In genomic region chr14:71005076-71005475, GRCh38 we compare ENCODE assay signal across 29 cellular contexts.
DNase-seq lines count a peak whose midpoint lies in the region; ATAC-seq, FAIRE-seq and TF ChIP-seq lines count a peak whose summit lies in the region.
"Had no signal": no experiment of that assay in that cellular context is flagged by ENCODE, and none has a peak within 500 bp of the region (broad histone marks: within the 10 kb centered on the region; RNA-seq: fewer than 3 reads in every experiment).

No MANE protein-coding gene starts in this region.

- H2AFZ ChIP-seq in SK-N-SH (ENCODE audit: low read depth) (no peak overlapping the region), keratinocyte (ENCODE audit: control insufficient read depth, low read length) (no peak overlapping the region)
- H2AFZ ChIP-seq: parathyroid adenoma had no signal

- POLR2A ChIA-PET in SK-N-SH (lab: Yijun Ruan, JAX): no interaction called here
- POLR2A ChIA-PET in CD4-positive, alpha-beta memory T cell (lab: Charles Lee; ENCODE audit: partially characterized antibody): interaction anchor here (1.0 to 1.7 kb wide), 2 partner anchors 17 to 23 kb away, joined by 3 to 5 read pairs; no protein-coding TSS in a partner anchor

- H3K27me3 ChIP-seq in SK-N-SH (ENCODE audit: insufficient read depth): no peaks in the 10 kb centered on the region
- H3K27me3 ChIP-seq in CD4-positive, alpha-beta memory T cell (ENCODE audit: insufficient read depth, low read length): no peaks in the 10 kb centered on the region
- H3K27me3 ChIP-seq in keratinocyte (ENCODE audit: control insufficient read depth, extremely low read depth, insufficient read depth, low read length): no peaks in the 10 kb centered on the region
- H3K27me3 ChIP-seq: breast epithelium, esophagus muscularis mucosa, MG63, right atrium auricular region, spleen had no signal

- H3K4me1 ChIP-seq in SK-N-SH (ENCODE audit: control insufficient read depth in 1 of 2, insufficient read depth in 2 of 2, low read depth in 1 of 2, low read length in 1 of 2) (peaks cover 0 to 32% of the 10 kb centered on the region in 2 experiments; a peak in 3 of 4 replicates), keratinocyte (ENCODE audit: control insufficient read depth, extremely low read depth, insufficient read depth, low read length) (peaks cover 49% of the 10 kb centered on the region)
- H3K4me1 ChIP-seq in CD4-positive, alpha-beta memory T cell (ENCODE audit: insufficient read depth, low read length): peaks cover 75% of the 10 kb centered on the region
- H3K4me1 ChIP-seq: breast epithelium, parathyroid adenoma had no signal

- CTCF ChIA-PET in SK-N-SH (lab: Yijun Ruan, JAX): no interaction called here
- CTCF ChIA-PET in CD4-positive, alpha-beta memory T cell (lab: Charles Lee; ENCODE audit: partially characterized antibody): no interaction called here

- dilution Hi-C loops in keratinocyte (cut with MboI; ENCODE audit: extremely low pct_ligation_motif_present, low sequenced_read_pairs): no loop called here

- TF ChIP-seq EP300 in SK-N-SH (IDR thresholded peaks at IDR 0.05; ENCODE audit: borderline replicate concordance in 1 of 2, low read depth in 1 of 2, low read length in 1 of 2): no peak

- DNase-seq in SK-N-SH (no peak), T-helper 17 cell (no peak), keratinocyte (ENCODE audit: low read depth, low spot score) (no peak), SHP77 (lab: John Stamatoyannopoulos, UW) (no peak), NOMO-1 treated with dmso at 0.1 percent for 144 hours (lab: John Stamatoyannopoulos, UW; ENCODE audit: unreplicated experiment) (no peak)
- DNase-seq in CD4-positive, alpha-beta memory T cell: peak in 1 of 5 donors; percentile 10
- DNase-seq: activated CD8-positive, alpha-beta memory T cell treated with anti-CD3 and anti-CD28 coated beads, Interleukin-2, amount 10 ng/mL, durations not matched to agents 7 days and 5 days; activated gamma-delta T cell; DMS153; MG63; NCI-H1417; NCI-H2081; NCI-H345; NCI-H774; nephron progenitor cell; OCI-M1; Right ventricle myocardium superior; spleen; stimulated activated CD4-positive, alpha-beta T cell treated with anti-CD3 and anti-CD28 coated beads, Interleukin-4, amount 100 ng/mL, for 24 hours; stimulated activated naive CD4-positive, alpha-beta T cell had no signal

- intact Hi-C loops in CD4-positive, alpha-beta memory T cell (cut with micrococcal nuclease): no loop called here

- no peaks in the 10 kb centered on the region for H3K27me3 Mint-ChIP-seq in CD4-positive, alpha-beta memory T cell
- no peaks in the 10 kb centered on the region for H3K27me3 Mint-ChIP-seq in T-helper 17 cell
- H3K27me3 Mint-ChIP-seq: activated CD8-positive, alpha-beta memory T cell treated with anti-CD3 and anti-CD28 coated beads, Interleukin-2, amount 10 ng/mL, durations not matched to agents 7 days and 5 days had no signal

- no peaks in the 10 kb centered on the region for H3K9me3 Mint-ChIP-seq in CD4-positive, alpha-beta memory T cell
- H3K9me3 Mint-ChIP-seq: CD8-positive, alpha-beta T cell; nephron progenitor cell had no signal

- FAIRE-seq in keratinocyte (lab: Jason Lieb, UNC): no peak
- FAIRE-seq: frontal cortex had no signal

- H3K9ac ChIP-seq in SK-N-SH: no peak overlapping the region
- H3K9ac ChIP-seq in keratinocyte (ENCODE audit: control insufficient read depth, extremely low read depth, insufficient read depth, low read length): no peak overlapping the region
- H3K9ac ChIP-seq: parathyroid adenoma had no signal

- H3K4me2 ChIP-seq in SK-N-SH (peak overlapping the region; percentile 1; the same call in 1 of the 2 replicates), keratinocyte (ENCODE audit: control insufficient read depth, extremely low read depth, insufficient read depth, low read depth, low read length) (peak overlapping the region; percentile 42)

- H3K9me2 ChIP-seq in SK-N-SH: no peaks in the 10 kb centered on the region

- peaks cover 19% of the 10 kb centered on the region for H3F3A ChIP-seq in SK-N-SH (replicated peaks; ENCODE audit: insufficient read depth)

- WGBS in SK-N-SH (ENCODE audit: low lambda C conversion rate): 71% methylated on average over 4 of the region's 4 CpGs

- peak overlapping the region in 5 of 8 donors; percentile 2 to 70 (median 59) for H3K4me3 Mint-ChIP-seq in CD4-positive, alpha-beta memory T cell
- H3K4me3 Mint-ChIP-seq in T-helper 17 cell: no peak overlapping the region
- H3K4me3 Mint-ChIP-seq: activated CD8-positive, alpha-beta memory T cell treated with anti-CD3 and anti-CD28 coated beads, Interleukin-2, amount 10 ng/mL, durations not matched to agents 7 days and 5 days; CD8-positive, alpha-beta T cell; nephron progenitor cell had no signal

- ATAC-seq in SK-N-SH treated with all-trans-retinoic acid at 6 μM for 48 hours (no peak), T-helper 17 cell (no peak), GM18502 (IDR thresholded peaks at IDR 0.05; ENCODE audit: poor library complexity, unreplicated experiment) (no peak)
- ATAC-seq: activated CD8-positive, alpha-beta memory T cell treated with anti-CD3 and anti-CD28 coated beads, Interleukin-2, amount 10 ng/mL, durations not matched to agents 7 days and 5 days; CD8-positive, alpha-beta T cell had no signal

- H3K36me3 Mint-ChIP-seq in CD4-positive, alpha-beta memory T cell: peaks cover 49% of the 10 kb centered on the region in 2 donors
- H3K36me3 Mint-ChIP-seq in T-helper 17 cell (ENCODE audit: low read depth): peaks cover 5% of the 10 kb centered on the region

- H4K20me1 ChIP-seq in SK-N-SH (ENCODE audit: insufficient read depth): no peaks in the 10 kb centered on the region
- H4K20me1 ChIP-seq in keratinocyte (ENCODE audit: control insufficient read depth, extremely low read depth, insufficient read depth, low read length): no peaks in the 10 kb centered on the region

- peaks cover 29% of the 10 kb centered on the region for H3K79me2 ChIP-seq in SK-N-SH (ENCODE audit: insufficient read depth)
- peaks cover 5% of the 10 kb centered on the region for H3K79me2 ChIP-seq in keratinocyte (ENCODE audit: control insufficient read depth, insufficient read depth, low read length)
- H3K79me2 ChIP-seq: parathyroid adenoma had no signal

- H3K27ac ChIP-seq in SK-N-SH (ENCODE audit: low read depth in 2 of 2, low read length in 1 of 2): no peak overlapping the region
- no peak overlapping the region for H3K27ac ChIP-seq in CD4-positive, alpha-beta memory T cell (ENCODE audit: low read depth, low read length)
- H3K27ac ChIP-seq in keratinocyte (ENCODE audit: control insufficient read depth, insufficient read depth, low read length): peak overlapping the region; percentile 65
- H3K27ac ChIP-seq: 22Rv1, breast epithelium, esophagus muscularis mucosa, parathyroid adenoma, right atrium auricular region had no signal

- H3K27ac Mint-ChIP-seq in CD4-positive, alpha-beta memory T cell: peak overlapping the region in 5 of 7 donors; percentile 57 to 92 (median 75)
- peak overlapping the region; percentile 84 for H3K27ac Mint-ChIP-seq in T-helper 17 cell
- H3K27ac Mint-ChIP-seq: activated CD8-positive, alpha-beta memory T cell treated with anti-CD3 and anti-CD28 coated beads, Interleukin-2, amount 10 ng/mL, durations not matched to agents 7 days and 5 days; nephron progenitor cell had no signal

- H3K36me3 ChIP-seq in SK-N-SH (replicated peaks in 1 of 2; ENCODE audit: control insufficient read depth in 1 of 2, insufficient read depth in 2 of 2, low read length in 1 of 2) (peaks cover 5 to 26% of the 10 kb centered on the region in 2 experiments), keratinocyte (ENCODE audit: control insufficient read depth in 2 of 2, extremely low read depth in 1 of 2, insufficient read depth in 2 of 2, low read length in 2 of 2) (peaks cover 0 to 2% of the 10 kb centered on the region in 2 experiments)
- peaks cover 3% of the 10 kb centered on the region for H3K36me3 ChIP-seq in CD4-positive, alpha-beta memory T cell (ENCODE audit: insufficient read depth, low read length)
- H3K36me3 ChIP-seq: breast epithelium, MG63 had no signal

- H3K9me3 ChIP-seq in SK-N-SH (no peaks in the 10 kb centered on the region), T-helper 17 cell (ENCODE audit: control insufficient read depth, low read length, poor library complexity, severe bottlenecking) (no peaks in the 10 kb centered on the region), keratinocyte (ENCODE audit: control insufficient read depth, low read depth, low read length) (no peaks in the 10 kb centered on the region)
- H3K9me3 ChIP-seq in CD4-positive, alpha-beta memory T cell (ENCODE audit: control insufficient read depth in 1 of 2, low read length in 2 of 2): no peaks in the 10 kb centered on the region
- H3K9me3 ChIP-seq: breast epithelium, esophagus muscularis mucosa, MG63, right atrium auricular region, spleen had no signal

- no peak for TF ChIP-seq CTCF in SK-N-SH (IDR thresholded peaks at IDR 0.05)
- TF ChIP-seq CTCF in keratinocyte (optimal IDR thresholded peaks at IDR 0.05 in 1 of 3, IDR thresholded peaks at IDR 0.05 in 1 of 3, conservative IDR thresholded peaks at IDR 0.05 in 1 of 3; ENCODE audit: extremely low read depth in 1 of 3, insufficient read depth in 2 of 3, low read length in 3 of 3): no peak

- no peaks in the 10 kb centered on the region for H3K9me1 ChIP-seq in keratinocyte (ENCODE audit: control insufficient read depth, extremely low read depth, insufficient read depth, low read length)

- H3K4me3 ChIP-seq in SK-N-SH (ENCODE audit: low read depth in 2 of 2, low read length in 1 of 2) (no peak overlapping the region), keratinocyte (ENCODE audit: control insufficient read depth in 2 of 3, extremely low read depth in 1 of 3, insufficient read depth in 2 of 3, low read depth in 1 of 3, low read length in 3 of 3) (no peak overlapping the region)
- no peak overlapping the region for H3K4me3 ChIP-seq in CD4-positive, alpha-beta memory T cell (ENCODE audit: low read length in 2 of 2)
- H3K4me3 ChIP-seq: breast epithelium, esophagus muscularis mucosa, MG63, right atrium auricular region, spleen had no signal

- TF ChIP-seq RAD21 in SK-N-SH (IDR thresholded peaks at IDR 0.05; ENCODE audit: low read length): no peak

- peaks cover 43 to 77% (median 60%) of the 10 kb centered on the region in 4 donors for H3K4me1 Mint-ChIP-seq in CD4-positive, alpha-beta memory T cell
- H3K4me1 Mint-ChIP-seq in T-helper 17 cell: peaks cover 25% of the 10 kb centered on the region
- H3K4me1 Mint-ChIP-seq: nephron progenitor cell had no signal

TF ChIP-seq in SK-N-SH, 30 proteins besides CTCF, POLR2A, EP300 and RAD21 (continues in another document):
- TF ChIP-seq GABPA (IDR thresholded peaks at IDR 0.05; ENCODE audit: low read depth) (no peak), POLR2AphosphoS5 (IDR thresholded peaks at IDR 0.05; ENCODE audit: low read depth, low read length) (no peak), ELF1 (IDR thresholded peaks at IDR 0.05) (no peak), NFIC (IDR thresholded peaks at IDR 0.05; ENCODE audit: borderline replicate concordance) (no peak), NRF1 (IDR thresholded peaks at IDR 0.05; ENCODE audit: low read depth, low read length) (no peak)

TF ChIP-seq in SK-N-SH treated with all-trans-retinoic acid at 6 μM for 48 hours, 23 proteins besides CTCF, POLR2A, EP300 and RAD21 (continues in another document):
- TF ChIP-seq CSDC2 (CRISPR knock-in tag; IDR thresholded peaks at IDR 0.05) (no peak), ZNF565 (CRISPR knock-in tag; conservative IDR thresholded peaks at IDR 0.05; ENCODE audit: low read depth) (no peak), OSR1 (CRISPR knock-in tag; IDR thresholded peaks at IDR 0.05) (no peak), GLIS3 (CRISPR knock-in tag; IDR thresholded peaks at IDR 0.05) (no peak)
